24 cellular contexts compared by ENCODE assay signal in the genomic region with DNA sequence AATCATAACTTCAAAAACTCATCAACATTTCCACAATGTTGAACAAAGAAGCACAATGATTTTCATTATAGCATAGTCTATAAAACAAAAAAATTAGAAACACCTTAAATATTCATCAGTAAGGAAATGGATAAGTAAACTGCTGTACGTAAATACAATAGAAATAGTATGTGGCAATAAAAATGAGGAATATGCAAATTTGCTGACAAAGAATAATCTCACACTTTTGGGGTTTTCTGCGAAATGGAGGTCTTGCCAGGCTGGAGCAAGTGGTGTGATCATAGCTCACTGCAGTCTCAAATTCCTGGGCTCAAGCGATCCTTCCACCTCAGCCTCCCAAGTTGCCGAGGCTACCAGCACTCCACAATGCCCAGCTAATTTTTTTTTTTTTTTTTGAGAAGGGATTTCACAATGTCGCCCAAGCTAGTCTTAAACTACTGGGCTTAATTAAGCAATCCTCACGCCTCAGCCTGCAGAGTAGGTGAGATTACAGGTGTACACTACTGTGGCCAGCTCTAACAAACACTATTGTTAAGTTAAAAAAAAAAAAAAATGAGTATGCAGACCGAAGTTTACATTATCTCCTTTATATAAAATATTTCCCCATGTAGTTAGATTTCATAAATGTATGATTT. TPM values are rescaled to one million over a fixed set of nuclear protein-coding genes. Genes with fewer than 3 reads are reported as not detected.
DNase-seq lines count a peak whose midpoint lies in the region; ATAC-seq, FAIRE-seq and TF ChIP-seq lines count a peak whose summit lies in the region.
"Had no signal": no experiment of that assay in that cellular context is flagged by ENCODE, and none has a peak within 500 bp of the region (broad histone marks: within the 10 kb centered on the region; RNA-seq: fewer than 3 reads in every experiment).

No MANE protein-coding gene starts in this region.

- no peaks in the 10 kb centered on the region for H3K79me2 ChIP-seq in HepG2 (ENCODE audit: insufficient read depth, low read length)
- no peaks in the 10 kb centered on the region for H3K79me2 ChIP-seq in K562 (ENCODE audit: control insufficient read depth, insufficient read depth, low read length)

- intact Hi-C loops in HepG2 (cut with micrococcal nuclease; ENCODE audit: unreplicated experiment) (no loop called here), right lobe of liver (cut with DNase I) (no loop called here), K562 (cut with micrococcal nuclease) (no loop called here), upper lobe of right lung (cut with DNase I) (no loop called here)

- no peaks in the 10 kb centered on the region for H3K9me1 ChIP-seq in K562 (ENCODE audit: control insufficient read depth, insufficient read depth, low read length)

- no peak overlapping the region for H2AFZ ChIP-seq in HepG2 (ENCODE audit: low read length)
- H2AFZ ChIP-seq in K562 (ENCODE audit: low read depth, low read length) = no peak overlapping the region

- TF ChIP-seq CTCF in HepG2 (CRISPR knock-in tag; IDR thresholded peaks at IDR 0.05) = no peak
- no peak for TF ChIP-seq CTCF in right lobe of liver (IDR thresholded peaks at IDR 0.05)
- no peak for TF ChIP-seq CTCF in K562 (IDR thresholded peaks at IDR 0.05 in 2 of 3, conservative IDR thresholded peaks at IDR 0.05 in 1 of 3; ENCODE audit: insufficient read depth in 2 of 3, low read depth in 1 of 3, low read length in 3 of 3)
- no peak for TF ChIP-seq CTCF in upper lobe of right lung (IDR thresholded peaks at IDR 0.05)

- POLR2A ChIA-PET in HepG2 (lab: Yijun Ruan, JAX) = no interaction called here
- POLR2A ChIA-PET in K562 (lab: Yijun Ruan, JAX) = interaction anchor here (0.6 to 1.6 kb wide), 4 partner anchors 10 to 620 kb away, joined by 3 to 6 read pairs (median 4); no protein-coding TSS in a partner anchor

- ATAC-seq in HepG2 = no peak
- no peak for ATAC-seq in right lobe of liver
- ATAC-seq in K562 = no peak
- ATAC-seq in esophagus mucosa = peak; percentile 51
- ATAC-seq in upper lobe of right lung = peak; percentile 70
- ATAC-seq: GM12878 had no signal

- H3K4me3 ChIP-seq in HepG2 (replicated peaks in 1 of 3; ENCODE audit: insufficient read depth in 1 of 3, low read depth in 2 of 3, low read length in 3 of 3) = no peak overlapping the region
- H3K4me3 ChIP-seq in right lobe of liver = no peak overlapping the region
- no peak overlapping the region for H3K4me3 ChIP-seq in K562
- H3K4me3 ChIP-seq in upper lobe of right lung = no peak overlapping the region
- H3K4me3 ChIP-seq: BLaER1 treated with 17β-estradiol and CSF1 and Interleukin-3, amounts not matched to agents 10 nM and 100 nM; GM12878 had no signal

- H3K36me3 ChIP-seq in HepG2 (replicated peaks in 1 of 2; ENCODE audit: control insufficient read depth in 1 of 2, insufficient read depth in 2 of 2, low read length in 2 of 2) (no peaks in the 10 kb centered on the region), right lobe of liver (no peaks in the 10 kb centered on the region), K562 (ENCODE audit: control insufficient read depth, insufficient read depth, low read length) (no peaks in the 10 kb centered on the region), upper lobe of right lung (peaks cover 18% of the 10 kb centered on the region)
- H3K36me3 ChIP-seq: BE2C; BLaER1 treated with 17β-estradiol and CSF1 and Interleukin-3, amounts not matched to agents 10 nM and 100 nM had no signal

- TF ChIP-seq EP300 in HepG2 (IDR thresholded peaks at IDR 0.05; ENCODE audit: low read depth in 2 of 2, low read length in 2 of 2) = no peak
- no peak for TF ChIP-seq EP300 in HepG2 (CRISPR knock-in tag; IDR thresholded peaks at IDR 0.05; ENCODE audit: borderline replicate concordance)
- no peak for TF ChIP-seq EP300 in K562 (IDR thresholded peaks at IDR 0.05; ENCODE audit: low read length)

- BruUV-seq in HepG2 (replicated peaks; lab: Mats Ljungman, UMichigan) (no TSS peak), K562 (replicated peaks; lab: Mats Ljungman, UMichigan) (no TSS peak)

- H3K4me1 ChIP-seq in HepG2 (ENCODE audit: insufficient read depth, low read length) (no peaks in the 10 kb centered on the region), right lobe of liver (no peaks in the 10 kb centered on the region), K562 (replicated peaks in 1 of 2; ENCODE audit: control insufficient read depth in 2 of 2, insufficient read depth in 2 of 2, low read length in 2 of 2) (no peaks in the 10 kb centered on the region), upper lobe of right lung (no peaks in the 10 kb centered on the region)
- H3K4me1 ChIP-seq: BE2C; BLaER1 treated with 17β-estradiol and CSF1 and Interleukin-3, amounts not matched to agents 10 nM and 100 nM had no signal

- H3K27ac ChIP-seq in HepG2 (ENCODE audit: extremely low read length, insufficient read depth, low read length) (no peak overlapping the region), right lobe of liver (no peak overlapping the region), K562 (ENCODE audit: extremely low read depth, low read depth, low read length) (no peak overlapping the region), upper lobe of right lung (no peak overlapping the region)
- H3K27ac ChIP-seq: BLaER1 treated with 17β-estradiol and CSF1 and Interleukin-3, amounts not matched to agents 10 nM and 100 nM had no signal

- H3K9ac ChIP-seq in HepG2 (ENCODE audit: insufficient read depth, low read depth, low read length) (no peak overlapping the region), K562 (ENCODE audit: insufficient read depth in 1 of 2, low read depth in 2 of 2, low read length in 2 of 2) (no peak overlapping the region)
- H3K9ac ChIP-seq: BLaER1 treated with 17β-estradiol and CSF1 and Interleukin-3, amounts not matched to agents 10 nM and 100 nM had no signal

- no peaks in the 10 kb centered on the region for H4K20me1 ChIP-seq in HepG2 (ENCODE audit: insufficient read depth, low read length)
- no peaks in the 10 kb centered on the region for H4K20me1 ChIP-seq in K562 (replicated peaks; ENCODE audit: control insufficient read depth, insufficient read depth, low read length)
- H4K20me1 ChIP-seq: BLaER1 treated with 17β-estradiol and CSF1 and Interleukin-3, amounts not matched to agents 10 nM and 100 nM had no signal

- H3K27me3 ChIP-seq in HepG2 (ENCODE audit: control insufficient read depth in 1 of 2, insufficient read depth in 2 of 2, low read length in 2 of 2) (no peaks in the 10 kb centered on the region), right lobe of liver (no peaks in the 10 kb centered on the region), K562 (ENCODE audit: control insufficient read depth in 2 of 2, insufficient read depth in 2 of 2, low read length in 2 of 2) (peaks cover 5 to 20% of the 10 kb centered on the region in 2 experiments; a peak in 3 of 5 replicates), upper lobe of right lung (no peaks in the 10 kb centered on the region)
- H3K27me3 ChIP-seq: BE2C; BLaER1 treated with 17β-estradiol and CSF1 and Interleukin-3, amounts not matched to agents 10 nM and 100 nM had no signal

- TF ChIP-seq POLR2A in HepG2 (IDR thresholded peaks at IDR 0.05; ENCODE audit: insufficient read depth in 1 of 2, low read depth in 2 of 2, low read length in 2 of 2) (no peak), right lobe of liver (IDR thresholded peaks at IDR 0.05) (no peak), K562 (conservative IDR thresholded peaks at IDR 0.05) (no peak)

- H3K9me3 ChIP-seq in HepG2 (ENCODE audit: low read length) = no peaks in the 10 kb centered on the region
- H3K9me3 ChIP-seq in right lobe of liver = no peaks in the 10 kb centered on the region
- H3K9me3 ChIP-seq in K562 (replicated peaks; ENCODE audit: control insufficient read depth, insufficient read depth, low read depth, low read length) = no peaks in the 10 kb centered on the region
- H3K9me3 ChIP-seq in upper lobe of right lung = no peaks in the 10 kb centered on the region
- H3K9me3 ChIP-seq: BE2C had no signal

- H3K4me2 ChIP-seq in HepG2 (ENCODE audit: low read depth, low read length) (no peak overlapping the region), K562 (ENCODE audit: insufficient read depth, low read length) (no peak overlapping the region)
- H3K4me2 ChIP-seq: BLaER1 treated with 17β-estradiol and CSF1 and Interleukin-3, amounts not matched to agents 10 nM and 100 nM had no signal

- no peak for FAIRE-seq in HepG2 (lab: Jason Lieb, UNC)
- FAIRE-seq in K562 (lab: Jason Lieb, UNC) = no peak
- FAIRE-seq: D721Med, GM12878 had no signal

- TF ChIP-seq RAD21 in HepG2 (CRISPR knock-in tag; IDR thresholded peaks at IDR 0.05) (no peak), K562 (CRISPR knock-in tag; conservative IDR thresholded peaks at IDR 0.05 in 1 of 2, IDR thresholded peaks at IDR 0.05 in 1 of 2) (no peak)

- DNase-seq in HepG2 (ENCODE audit: low spot score) (no peak), right lobe of liver (no peak), K562 (ENCODE audit: extremely low read depth in 1 of 4, low spot score in 3 of 4) (no peak), upper lobe of right lung (no peak), 8988T (no peak), NCI-H1048 (lab: John Stamatoyannopoulos, UW) (no peak)
- no peak for DNase-seq in activated CD4-positive, alpha-beta T cell treated with anti-CD3 and anti-CD28 coated beads, Interleukin-2, amount 50 U/mL, for 1 hour
- DNase-seq: ACHN; AML-193; BE2C; CD4-positive, alpha-beta T cell; CD8-positive, alpha-beta memory T cell; DMS 273 treated with DMSO at 0.1 percent for 48 hours; DMS79; EL; GDM1; GOT3; H7; HCEC 1CT had no signal

- WGBS in HepG2 (ENCODE audit: low lambda C conversion rate) = 64% methylated on average over 7 of the region's 7 CpGs
- 78% methylated on average over 7 of the region's 7 CpGs for WGBS in right lobe of liver (ENCODE audit: insufficient coverage, low coverage, low lambda C conversion rate, missing lambda C conversion rate)
- WGBS in K562 (ENCODE audit: insufficient coverage, low coverage, missing lambda C conversion rate) = 0% methylated on average over 7 of the region's 7 CpGs

- CTCF ChIA-PET in HepG2 (lab: Yijun Ruan, JAX; ENCODE audit: low intra/inter-chr PET ratio, low total read pairs) (no interaction called here), K562 (lab: Yijun Ruan, JAX; ENCODE audit: low intra/inter-chr PET ratio) (no interaction called here)

- in situ Hi-C loops in HepG2 (cut with HindIII; ENCODE audit: extremely low pct_ligation_motif_present, low pct_unique_long_range_greater_than_20kb) (no loop called here), K562 (cut with MboI) (no loop called here)

RNA-seq across cellular contexts. Expression of a gene that starts 58.8 kb away (rescaled TPM):
- total RNA-seq in HepG2 (2016; rRNA removed; fragmentation: Illumina TruSeq; extraction: Trizol) (not detected in 2 replicates), right lobe of liver (not detected), K562 (2014; rRNA removed) (not detected in 2 replicates), K562 (2014; rRNA removed; fragmentation: Illumina TruSeq; extraction: Trizol) (not detected in 2 replicates), K562 (2015; rRNA removed; fragmentation: Illumina TruSeq; extraction: Trizol) (not detected in 2 replicates), K562 (2021) (not detected in 2 replicates), esophagus mucosa (not detected), upper lobe of right lung (not detected)
- total RNA-seq in HepG2 (2016; cell fraction: cytosol; rRNA removed; fragmentation: Illumina TruSeq; extraction: Trizol; ENCODE audit: low read depth) = not detected in 2 replicates
- total RNA-seq in HepG2 (2016; cell fraction: insoluble cytoplasmic fraction; rRNA removed; fragmentation: Illumina TruSeq; extraction: Trizol) = not detected in 2 replicates
- total RNA-seq in HepG2 (2016; cell fraction: membrane; rRNA removed; fragmentation: Illumina TruSeq; extraction: Trizol) = not detected in 2 replicates
- not detected in 2 replicates for total RNA-seq in HepG2 (2016; cell fraction: nucleus; rRNA removed; fragmentation: Illumina TruSeq; extraction: Trizol)
- polyA plus RNA-seq in HepG2 (2011; rRNA removed) (not detected in 2 replicates), K562 (2011; rRNA removed) (not detected in 2 replicates), K562 (2014; fragmentation: Illumina TruSeq; extraction: Trizol) (not detected in 2 replicates), K562 (2014; fragmentation: Nextera tagmentation; extraction: Ambion mirVana) (not detected), K562 (2014; rRNA removed) (not detected in 2 replicates)
- polyA plus RNA-seq in HepG2 (2011; cell fraction: cytosol; rRNA removed) = not detected in 2 replicates
- polyA plus RNA-seq in HepG2 (2011; cell fraction: nucleus; rRNA removed) = not detected in 2 replicates
- polyA plus RNA-seq in HepG2 (2012) = not detected in 2 replicates
- polyA plus RNA-seq in HepG2 (2016; cell fraction: cytosol; fragmentation: Illumina TruSeq; extraction: Trizol; ENCODE audit: low read depth) = not detected in 2 replicates
- not detected in 2 replicates for polyA plus RNA-seq in HepG2 (2016; cell fraction: insoluble cytoplasmic fraction; fragmentation: Illumina TruSeq; extraction: Trizol; ENCODE audit: low read depth)
- polyA plus RNA-seq in HepG2 (2016; cell fraction: membrane; fragmentation: Illumina TruSeq; extraction: Trizol; ENCODE audit: low read depth) = not detected in 2 replicates
- polyA plus RNA-seq in HepG2 (2016; cell fraction: nucleus; fragmentation: Illumina TruSeq; extraction: Trizol; ENCODE audit: insufficient read depth, low read depth) = not detected in 2 replicates
- polyA minus RNA-seq in HepG2 (2011; rRNA and poly(A)+ RNA removed; ENCODE audit: low replicate concordance) = not detected in 2 replicates
- not detected in 2 replicates for polyA minus RNA-seq in HepG2 (2011; cell fraction: cytosol; rRNA and poly(A)+ RNA removed)
- not detected in 2 replicates for polyA minus RNA-seq in HepG2 (2011; cell fraction: nucleus; rRNA and poly(A)+ RNA removed)
- total RNA-seq in K562 (2011; cell fraction: chromatin; rRNA removed; ENCODE audit: low replicate concordance) = not detected in 2 replicates
- total RNA-seq in K562 (2011; cell fraction: nucleolus; rRNA removed) = not detected in 2 replicates
- total RNA-seq in K562 (2011; cell fraction: nucleoplasm; rRNA removed) = not detected in 2 replicates
- polyA plus RNA-seq in K562 (2011; cell fraction: cytosol; rRNA removed) = not detected in 2 replicates
- polyA plus RNA-seq in K562 (2011; cell fraction: nucleus; rRNA removed) = not detected in 2 replicates
- polyA plus RNA-seq in K562 (2012) = not detected in 2 replicates
- not detected in 2 replicates for polyA minus RNA-seq in K562 (2011; rRNA and poly(A)+ RNA removed)
- polyA minus RNA-seq in K562 (2011; cell fraction: cytosol; rRNA and poly(A)+ RNA removed) = not detected in 2 replicates
- not detected in 2 replicates for polyA minus RNA-seq in K562 (2011; cell fraction: nucleus; rRNA and poly(A)+ RNA removed)
- total RNA-seq: CD4-positive, alpha-beta T cell; CD8-positive, alpha-beta memory T cell; GM12878 had no signal
- polyA plus RNA-seq: CD14-positive monocyte; CD8-positive, alpha-beta memory T cell; GM12878 had no signal

Comparison
In these comparisons a context has a peak if more than half of its experiments do, and no peak if none do; other contexts are left out.
1. ATAC-seq: peak in esophagus mucosa (single experiment) and upper lobe of right lung (single experiment); none in HepG2 (single experiment), right lobe of liver (0 of 4) and K562 (single experiment).